Comparison of ENCODE assay signal across 21 cellular contexts in the genomic region with DNA sequence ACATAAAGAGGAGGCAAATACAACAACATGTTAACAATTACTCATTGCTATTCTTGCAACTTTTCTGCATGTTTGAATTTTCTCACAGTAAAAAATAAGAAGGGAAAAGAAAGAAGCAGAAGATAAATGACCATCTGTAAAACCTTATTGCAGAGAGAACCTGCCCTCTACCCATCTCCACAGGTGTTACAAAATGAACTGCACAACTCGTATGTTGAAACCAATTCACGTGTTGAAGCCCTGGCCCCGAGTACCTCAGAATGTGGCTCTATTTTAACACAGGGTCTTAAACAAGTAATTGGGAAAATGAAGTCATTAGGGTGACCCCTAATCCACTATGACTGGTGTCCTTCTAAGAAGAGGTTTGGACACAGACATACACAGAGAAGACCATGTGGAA. TPM values are rescaled to one million over a fixed set of nuclear protein-coding genes. Genes with fewer than 3 reads are reported as not detected.
DNase-seq lines count a peak whose midpoint lies in the region; ATAC-seq and TF ChIP-seq lines count a peak whose summit lies in the region.
"Had no signal": no experiment of that assay in that cellular context is flagged by ENCODE, and none has a peak within 500 bp of the region (broad histone marks: within the 10 kb centered on the region; RNA-seq: fewer than 3 reads in every experiment).

No MANE protein-coding gene starts in this region.

- no peak overlapping the region for H3K27ac Mint-ChIP-seq in activated CD8-positive, alpha-beta memory T cell treated with anti-CD3 and anti-CD28 coated beads, Interleukin-2, amount 10 ng/mL, durations not matched to agents 7 days and 5 days
- peak overlapping the region; percentile 17 for H3K27ac Mint-ChIP-seq in activated naive CD8-positive, alpha-beta T cell treated with anti-CD3 and anti-CD28 coated beads for 36 hours
- H3K27ac Mint-ChIP-seq: activated naive CD8-positive, alpha-beta T cell treated with anti-CD3 and anti-CD28 coated beads, Interleukin-2, amount 10 ng/mL, durations not matched to agents 7 days and 5 days; nephron progenitor cell had no signal

- H3K27me3 ChIP-seq in right lobe of liver: no peaks in the 10 kb centered on the region
- H3K27me3 ChIP-seq: heart left ventricle, upper lobe of left lung had no signal

- no peak overlapping the region for H3K27ac ChIP-seq in right lobe of liver
- H3K27ac ChIP-seq: 22Rv1, epithelial cell of prostate, heart left ventricle, HL-60, RWPE1, upper lobe of left lung had no signal

- intact Hi-C loops in right lobe of liver (cut with DNase I) (no loop called here), sciatic nerve (cut with DNase I) (no loop called here)

- peaks cover 45% of the 10 kb centered on the region for H3K36me3 Mint-ChIP-seq in activated CD8-positive, alpha-beta memory T cell treated with anti-CD3 and anti-CD28 coated beads, Interleukin-2, amount 10 ng/mL, durations not matched to agents 7 days and 5 days
- H3K36me3 Mint-ChIP-seq in activated naive CD8-positive, alpha-beta T cell treated with anti-CD3 and anti-CD28 coated beads for 36 hours: peaks cover 63% of the 10 kb centered on the region

- H3K4me3 Mint-ChIP-seq in activated CD8-positive, alpha-beta memory T cell treated with anti-CD3 and anti-CD28 coated beads, Interleukin-2, amount 10 ng/mL, durations not matched to agents 7 days and 5 days: no peak overlapping the region
- no peak overlapping the region for H3K4me3 Mint-ChIP-seq in activated naive CD8-positive, alpha-beta T cell treated with anti-CD3 and anti-CD28 coated beads for 36 hours
- H3K4me3 Mint-ChIP-seq: activated naive CD8-positive, alpha-beta T cell treated with anti-CD3 and anti-CD28 coated beads, Interleukin-2, amount 10 ng/mL, durations not matched to agents 7 days and 5 days; nephron progenitor cell had no signal

- peaks cover 12% of the 10 kb centered on the region for H3K9me3 Mint-ChIP-seq in activated CD8-positive, alpha-beta memory T cell treated with anti-CD3 and anti-CD28 coated beads, Interleukin-2, amount 10 ng/mL, durations not matched to agents 7 days and 5 days (ENCODE audit: low read depth)
- peaks cover 18% of the 10 kb centered on the region for H3K9me3 Mint-ChIP-seq in activated naive CD8-positive, alpha-beta T cell treated with anti-CD3 and anti-CD28 coated beads for 36 hours

- no peak for ATAC-seq in activated CD8-positive, alpha-beta memory T cell treated with anti-CD3 and anti-CD28 coated beads, Interleukin-2, amount 10 ng/mL, durations not matched to agents 7 days and 5 days
- ATAC-seq in right lobe of liver (peak; percentile 29 to 66 (median 42)), sciatic nerve (no peak), HG02610 (IDR thresholded peaks at IDR 0.05; ENCODE audit: unreplicated experiment) (no peak)
- ATAC-seq: left colon had no signal

- H3K27me3 Mint-ChIP-seq in activated CD8-positive, alpha-beta memory T cell treated with anti-CD3 and anti-CD28 coated beads, Interleukin-2, amount 10 ng/mL, durations not matched to agents 7 days and 5 days: no peaks in the 10 kb centered on the region
- H3K27me3 Mint-ChIP-seq in activated naive CD8-positive, alpha-beta T cell treated with anti-CD3 and anti-CD28 coated beads for 36 hours: no peaks in the 10 kb centered on the region
- H3K27me3 Mint-ChIP-seq: activated naive CD8-positive, alpha-beta T cell treated with anti-CD3 and anti-CD28 coated beads, Interleukin-2, amount 10 ng/mL, durations not matched to agents 7 days and 5 days had no signal

- peaks cover 0 to 3% (median 0%) of the 10 kb centered on the region in 4 donors for H3K4me1 ChIP-seq in right lobe of liver

- H3K4me3 ChIP-seq in right lobe of liver: no peak overlapping the region
- H3K4me3 ChIP-seq: heart left ventricle, upper lobe of left lung had no signal

- TF ChIP-seq CTCF in right lobe of liver (IDR thresholded peaks at IDR 0.05): no peak

- CTCF ChIA-PET in activated CD8-positive, alpha-beta memory T cell treated with anti-CD3 and anti-CD28 coated beads, Interleukin-2, amount 10 ng/mL, durations not matched to agents 7 days and 5 days (lab: Charles Lee): no interaction called here

- no peaks in the 10 kb centered on the region for H3K36me3 ChIP-seq in right lobe of liver
- H3K36me3 ChIP-seq: upper lobe of left lung had no signal

- no peaks in the 10 kb centered on the region for H3K9me3 ChIP-seq in right lobe of liver
- H3K9me3 ChIP-seq: upper lobe of left lung had no signal

- peaks cover 22% of the 10 kb centered on the region for H3K4me1 Mint-ChIP-seq in activated CD8-positive, alpha-beta memory T cell treated with anti-CD3 and anti-CD28 coated beads, Interleukin-2, amount 10 ng/mL, durations not matched to agents 7 days and 5 days
- peaks cover 42% of the 10 kb centered on the region for H3K4me1 Mint-ChIP-seq in activated naive CD8-positive, alpha-beta T cell treated with anti-CD3 and anti-CD28 coated beads for 36 hours

- TF ChIP-seq POLR2A in right lobe of liver (IDR thresholded peaks at IDR 0.05): no peak

- 41% methylated on average over 3 of the region's 3 CpGs for WGBS in right lobe of liver (ENCODE audit: insufficient coverage, low coverage, low lambda C conversion rate, missing lambda C conversion rate)

- peak; percentile 33 for DNase-seq in activated CD8-positive, alpha-beta memory T cell treated with anti-CD3 and anti-CD28 coated beads, Interleukin-2, amount 50 U/mL, for 48 hours
- DNase-seq in activated CD8-positive, alpha-beta memory T cell treated with anti-CD3 and anti-CD28 coated beads, Interleukin-2, amount 10 ng/mL, durations not matched to agents 7 days and 5 days: no peak
- no peak for DNase-seq in activated naive CD8-positive, alpha-beta T cell treated with anti-CD3 and anti-CD28 coated beads for 36 hours
- DNase-seq in right lobe of liver (no peak), sciatic nerve (ENCODE audit: low spot score) (peak; percentile 6), NCI-H774 (lab: John Stamatoyannopoulos, UW) (no peak), glomerular visceral epithelial cell (ENCODE audit: extremely low spot score) (no peak)
- DNase-seq: activated naive CD8-positive, alpha-beta T cell treated with anti-CD3 and anti-CD28 coated beads, Interleukin-2, amount 10 ng/mL, durations not matched to agents 7 days and 5 days; GDM1; heart left ventricle; left colon; mesendoderm; NCI-H1048; NCI-H1930; nephron progenitor cell; upper lobe of left lung had no signal

RNA-seq across cellular contexts. Expression of a gene that starts 39.5 kb away (rescaled TPM):
- total RNA-seq in activated CD8-positive, alpha-beta memory T cell treated with anti-CD3 and anti-CD28 coated beads, Interleukin-2, amount 10 ng/mL, durations not matched to agents 7 days and 5 days: 100 to 1,000 TPM in 1 of 2 experiments, 10 to 100 TPM in 1; 85.6 to 103 TPM
- total RNA-seq in activated naive CD8-positive, alpha-beta T cell treated with anti-CD3 and anti-CD28 coated beads for 36 hours: 10 to 100 TPM; 80.1 to 82.4 TPM
- total RNA-seq in right lobe of liver (10 to 100 TPM; 41.5 to 74.2 (median 55.8) TPM), sciatic nerve (80.9 TPM)

Comparison
In these comparisons a context has a peak if more than half of its experiments do, and no peak if none do; other contexts are left out.
1. DNase-seq: peak in activated CD8-positive, alpha-beta memory T cell treated with anti-CD3 and anti-CD28 coated beads, Interleukin-2, amount 50 U/mL, for 48 hours (single experiment) and sciatic nerve (single experiment); none in activated CD8-positive, alpha-beta memory T cell treated with anti-CD3 and anti-CD28 coated beads, Interleukin-2, amount 10 ng/mL, durations not matched to agents 7 days and 5 days (single experiment), activated naive CD8-positive, alpha-beta T cell treated with anti-CD3 and anti-CD28 coated beads for 36 hours (single experiment), right lobe of liver (0 of 3), NCI-H774 (single experiment) and glomerular visceral epithelial cell (single experiment).
2. ATAC-seq: peak in right lobe of liver (4 of 4); none in activated CD8-positive, alpha-beta memory T cell treated with anti-CD3 and anti-CD28 coated beads, Interleukin-2, amount 10 ng/mL, durations not matched to agents 7 days and 5 days (single experiment), sciatic nerve (single experiment) and HG02610 (single experiment).